In the genomic region with DNA sequence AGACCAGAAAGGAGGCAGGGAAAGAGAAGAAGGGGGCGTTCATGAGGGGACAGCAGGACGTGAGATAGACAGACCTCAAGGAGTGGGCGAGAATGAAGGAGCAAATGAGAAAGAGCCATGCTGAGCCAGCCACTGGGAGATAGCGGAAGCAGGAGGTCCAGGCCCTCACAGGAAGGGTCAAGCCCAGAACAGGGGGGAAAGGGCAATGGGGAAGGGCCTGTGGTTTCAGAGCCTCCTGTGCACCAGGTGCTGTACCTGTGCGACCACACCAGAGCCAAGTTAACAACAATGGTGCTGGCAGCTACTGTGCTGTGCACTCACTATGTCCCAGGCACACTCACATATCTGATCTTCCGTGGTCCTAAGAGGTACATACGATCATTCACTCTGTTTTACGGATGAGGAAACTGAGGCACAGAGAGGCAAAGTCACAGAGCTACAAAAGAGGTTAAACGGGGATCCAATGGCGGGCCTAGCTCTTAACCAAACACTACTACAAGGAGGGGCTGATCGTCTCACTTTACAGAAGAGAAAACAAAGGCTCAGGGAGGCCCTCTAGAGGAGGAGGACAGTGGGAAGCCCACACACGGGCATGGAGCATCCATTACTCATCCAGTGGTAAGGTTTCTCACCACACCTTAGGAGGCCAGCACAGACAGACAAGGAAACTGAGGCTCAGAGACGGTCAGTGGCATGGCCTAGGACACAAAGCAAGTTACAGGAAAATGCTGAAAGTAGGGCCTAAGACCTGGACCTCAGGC, we compare ENCODE assay signal across 8 cellular contexts.
A peak's percentile ranks its signal among the peaks of the same experiment; 100 is the strongest.
DNase-seq lines count a peak whose midpoint lies in the region; ATAC-seq and TF ChIP-seq lines count a peak whose summit lies in the region.

No MANE protein-coding gene starts in this region.

- no peak for ATAC-seq in GM21619 (IDR thresholded peaks at IDR 0.05; ENCODE audit: unreplicated experiment)

- H4K20me1 ChIP-seq in PC-9 (ENCODE audit: insufficient read depth), result no peaks in the 10 kb centered on the region

- DNase-seq in GM12864 (ENCODE audit: low read depth), result no peak
- DNase-seq in PC-9, result no peak
- peak; percentile 46 for DNase-seq in posterior vena cava (ENCODE audit: low spot score)
- DNase-seq in SIG-M5 (lab: John Stamatoyannopoulos, UW), result no peak
- DNase-seq in activated CD4-positive, CD25-positive, alpha-beta regulatory T cell (lab: John Stamatoyannopoulos, UW), result no peak
- DNase-seq in epidermal melanocyte (ENCODE audit: insufficient read length, low spot score), result no peak

- BruUV-seq in PC-9 (replicated peaks; lab: Mats Ljungman, UMichigan), result no TSS peak

- no peaks in the 10 kb centered on the region for H3K79me2 ChIP-seq in PC-9 (ENCODE audit: low read depth)

- intact Hi-C loops in PC-9 (cut with micrococcal nuclease; ENCODE audit: unreplicated experiment) (loop anchor here (10.0 kb wide), 1 partner anchor 1856 kb away; no protein-coding TSS in a partner anchor), posterior vena cava (cut with DNase I) (no loop called here)

- H3K36me3 ChIP-seq in PC-9 (ENCODE audit: low read depth), result no peaks in the 10 kb centered on the region

- CTCF ChIA-PET in PC-9 (lab: Charles Lee), result interaction anchor here (1.4 kb wide), 1 partner anchor 41 kb away, joined by 5 read pairs; no protein-coding TSS in a partner anchor

- peaks cover 29% of the 10 kb centered on the region for H3F3A ChIP-seq in PC-9 (ENCODE audit: insufficient read depth, low read depth)

- peak overlapping the region; percentile 59 for H3K27ac ChIP-seq in PC-9
- peak overlapping the region; percentile 80 for H3K27ac ChIP-seq in cingulate gyrus (ENCODE audit: low read depth, low read length)

- TF ChIP-seq CTCF in GM12864 (IDR thresholded peaks at IDR 0.05; ENCODE audit: low read depth, low read length, missing control alignments) (peak; percentile 26), PC-9 (conservative IDR thresholded peaks at IDR 0.05) (no peak)

- H3K4me3 ChIP-seq in GM12864 (ENCODE audit: low read depth, low read length), result no peak overlapping the region
- no peak overlapping the region for H3K4me3 ChIP-seq in PC-9

- H3K4me1 ChIP-seq in PC-9 (replicated peaks; ENCODE audit: insufficient read depth), result peaks cover 24% of the 10 kb centered on the region

- POLR2A ChIA-PET in PC-9 (lab: Charles Lee; ENCODE audit: unreplicated experiment), result interaction anchor here (0.6 to 0.7 kb wide), 2 partner anchors 12 to 39 kb away, joined by 3 to 4 read pairs; no protein-coding TSS in a partner anchor

- H2AFZ ChIP-seq in PC-9, result no peak overlapping the region

- H3K27me3 ChIP-seq in PC-9 (ENCODE audit: insufficient read depth, low read depth), result no peaks in the 10 kb centered on the region

- no peaks in the 10 kb centered on the region for H3K9me2 ChIP-seq in PC-9 (ENCODE audit: insufficient read depth)

- H3K9me3 ChIP-seq in PC-9 (ENCODE audit: insufficient read depth, low read depth), result no peaks in the 10 kb centered on the region

- peak overlapping the region; percentile 44 for H3K4me2 ChIP-seq in PC-9
